In the genomic region with DNA sequence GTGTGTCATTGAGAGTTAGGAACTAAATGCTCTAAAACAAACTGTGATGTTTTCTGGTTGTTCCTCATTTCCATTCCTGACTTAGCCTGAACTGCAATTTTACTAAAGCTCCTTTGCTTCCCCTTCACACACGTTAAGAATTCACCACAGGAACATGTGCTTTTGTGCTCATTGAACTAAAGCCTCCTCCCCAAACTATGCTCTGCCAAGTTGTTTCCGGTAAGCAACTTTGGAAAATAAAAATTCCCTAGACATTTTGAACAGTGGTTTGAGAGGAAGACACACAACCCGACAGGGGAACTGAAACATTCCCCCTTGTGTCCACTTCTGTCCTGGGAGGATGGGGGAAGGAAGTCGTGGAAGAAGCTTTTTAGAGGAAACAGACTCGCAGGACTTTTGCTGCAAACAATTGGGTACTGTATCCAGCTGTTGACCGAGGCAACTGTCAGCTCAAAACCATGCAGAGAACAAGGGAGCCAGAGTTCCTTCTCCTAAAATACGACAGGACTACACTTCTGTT, we compare ENCODE assay signal across 8 cellular contexts.
DNase-seq lines count a peak whose midpoint lies in the region; ATAC-seq, FAIRE-seq and TF ChIP-seq lines count a peak whose summit lies in the region.

No MANE protein-coding gene starts in this region.

- FAIRE-seq in frontal cortex (lab: Jason Lieb, UNC), result no peak

- peak overlapping the region; percentile 11 for H3K27ac Mint-ChIP-seq in nephron progenitor cell

- no peaks in the 10 kb centered on the region for H3K9me3 Mint-ChIP-seq in nephron progenitor cell

- no peak for ATAC-seq in GM21619 (IDR thresholded peaks at IDR 0.05; ENCODE audit: unreplicated experiment)

- H3K36me3 Mint-ChIP-seq in nephron progenitor cell (ENCODE audit: low read depth), result no peaks in the 10 kb centered on the region

- DNase-seq in GDM1 (lab: John Stamatoyannopoulos, UW) (peak; percentile 64), OCI-M1 (lab: John Stamatoyannopoulos, UW) (peak; percentile 100), erythroblast (lab: John Stamatoyannopoulos, UW) (peak; percentile 7 to 8), nephron progenitor cell (no peak), frontal cortex (ENCODE audit: low spot score in 2 of 2) (no peak), GM10248 (ENCODE audit: extremely low spot score) (no peak), NCI-H2029 treated with DMSO at 0.1 percent for 48 hours (lab: John Stamatoyannopoulos, UW) (no peak)

- POLR2A ChIA-PET in GM10248 (lab: Yijun Ruan, JAX), result no interaction called here

- H3K27me3 Mint-ChIP-seq in nephron progenitor cell (ENCODE audit: low read depth, poor library complexity), result peaks cover 3% of the 10 kb centered on the region

- no peak overlapping the region for H3K4me3 Mint-ChIP-seq in nephron progenitor cell

- TF ChIP-seq CTCF in nephron progenitor cell (IDR thresholded peaks at IDR 0.05) (no peak), GM10248 (IDR thresholded peaks at IDR 0.05; ENCODE audit: control extremely low read depth, extremely low read depth, low read depth, missing control alignments) (no peak)

- H3K4me1 Mint-ChIP-seq in nephron progenitor cell, result peaks cover 13% of the 10 kb centered on the region

- TF ChIP-seq POLR2A in erythroblast (IDR thresholded peaks at IDR 0.05; ENCODE audit: low read length), result no peak

- CTCF ChIA-PET in GM10248 (lab: Yijun Ruan, JAX), result interaction anchor here (0.8 to 2.7 kb wide), 7 partner anchors 11 to 214 kb away, joined by 3 to 11 read pairs (median 4); partner anchors contain the start of gene GAB2

Comparison
In these comparisons a context has a peak if more than half of its experiments do, and no peak if none do; other contexts are left out.
1. DNase-seq: peak in GDM1 (single experiment), OCI-M1 (single experiment) and erythroblast (2 of 2); none in nephron progenitor cell (single experiment), frontal cortex (0 of 2), GM10248 (single experiment) and NCI-H2029 treated with DMSO at 0.1 percent for 48 hours (single experiment).